8 cellular contexts compared by ENCODE assay signal in genomic region chr1:178581351-178581951, GRCh38.
DNase-seq lines count a peak whose midpoint lies in the region; ATAC-seq, FAIRE-seq and TF ChIP-seq lines count a peak whose summit lies in the region.

No MANE protein-coding gene starts in this region.

- intact Hi-C loops in gastrocnemius medialis (cut with DNase I; ENCODE audit: low total_unique reads) = no loop called here
- intact Hi-C loops in esophagus muscularis mucosa (cut with DNase I) = no loop called here

- peak overlapping the region; percentile 29; the same call in 1 of the 3 replicates for H3K4me3 Mint-ChIP-seq in GM23338

- no peaks in the 10 kb centered on the region for H3F3A ChIP-seq in GM23338 (replicated peaks; ENCODE audit: low read depth)

- no peaks in the 10 kb centered on the region for H3K79me2 ChIP-seq in GM23338 (replicated peaks; ENCODE audit: insufficient read depth)

- peaks cover 53% of the 10 kb centered on the region for H3K4me1 Mint-ChIP-seq in GM23338

- H3K9ac ChIP-seq in HUES48 (ENCODE audit: low read depth, low read length) = no peak overlapping the region

- no peak for TF ChIP-seq EP300 in esophagus muscularis mucosa (IDR thresholded peaks at IDR 0.05)
- no peak for TF ChIP-seq EP300 in tibial nerve (IDR thresholded peaks at IDR 0.05)

- no peaks in the 10 kb centered on the region for H3K9me3 ChIP-seq in HUES48 (ENCODE audit: control insufficient read depth, insufficient read depth, low read length)
- no peaks in the 10 kb centered on the region for H3K9me3 ChIP-seq in gastrocnemius medialis
- H3K9me3 ChIP-seq in esophagus muscularis mucosa = no peaks in the 10 kb centered on the region
- H3K9me3 ChIP-seq in tibial nerve = no peaks in the 10 kb centered on the region

- no peaks in the 10 kb centered on the region for H3K9me2 ChIP-seq in GM23338 (ENCODE audit: insufficient read depth)

- no peaks in the 10 kb centered on the region for H4K20me1 ChIP-seq in GM23338 (replicated peaks; ENCODE audit: insufficient read depth)

- DNase-seq in GM23338 (ENCODE audit: low spot score) = peak; percentile 88
- peak; percentile 52 for DNase-seq in iPS-NIHi11 (ENCODE audit: low spot score)
- no peak for DNase-seq in gastrocnemius medialis
- DNase-seq in esophagus muscularis mucosa (ENCODE audit: extremely low spot score) = no peak
- DNase-seq in tibial nerve (ENCODE audit: low spot score in 2 of 2) = no peak
- no peak for DNase-seq in D721Med (ENCODE audit: insufficient read length, low spot score)

- H3K4me3 ChIP-seq in GM23338 = no peak overlapping the region
- H3K4me3 ChIP-seq in HUES48 (ENCODE audit: low read depth, low read length) = no peak overlapping the region
- H3K4me3 ChIP-seq in gastrocnemius medialis = no peak overlapping the region
- no peak overlapping the region for H3K4me3 ChIP-seq in esophagus muscularis mucosa
- no peak overlapping the region for H3K4me3 ChIP-seq in tibial nerve

- TF ChIP-seq POLR2A in GM18526 (IDR thresholded peaks at IDR 0.05; ENCODE audit: extremely low read depth, insufficient read length) (peak; percentile 18), gastrocnemius medialis (IDR thresholded peaks at IDR 0.05) (no peak), esophagus muscularis mucosa (IDR thresholded peaks at IDR 0.05; ENCODE audit: low read depth) (no peak), tibial nerve (IDR thresholded peaks at IDR 0.05) (no peak)

- H3K27ac ChIP-seq in GM23338 (ENCODE audit: low read depth) (peak overlapping the region; percentile 35; the same call in 1 of the 2 replicates), HUES48 (ENCODE audit: low read depth, low read length) (peak overlapping the region; percentile 14), gastrocnemius medialis (no peak overlapping the region), esophagus muscularis mucosa (replicated peaks in 1 of 4) (no peak overlapping the region), tibial nerve (no peak overlapping the region)

- no peak overlapping the region; the same call in 1 of the 2 replicates for H2AFZ ChIP-seq in GM23338

- in situ Hi-C loops in gastrocnemius medialis (cut with MboI; ENCODE audit: low sequenced_read_pairs in 4 of 4) = no loop called here

- ATAC-seq in GM23338 (peak; percentile 93), gastrocnemius medialis (no peak)

- no peak for FAIRE-seq in D721Med (lab: Jason Lieb, UNC)

- H3K4me1 ChIP-seq in GM23338 (ENCODE audit: insufficient read depth) = peaks cover 36% of the 10 kb centered on the region
- H3K4me1 ChIP-seq in HUES48 (ENCODE audit: control insufficient read depth, insufficient read depth, low read length) = peaks cover 16% of the 10 kb centered on the region
- H3K4me1 ChIP-seq in gastrocnemius medialis = no peaks in the 10 kb centered on the region
- H3K4me1 ChIP-seq in esophagus muscularis mucosa = no peaks in the 10 kb centered on the region
- no peaks in the 10 kb centered on the region for H3K4me1 ChIP-seq in tibial nerve

- no peaks in the 10 kb centered on the region for H3K36me3 ChIP-seq in GM23338 (ENCODE audit: insufficient read depth)
- no peaks in the 10 kb centered on the region for H3K36me3 ChIP-seq in HUES48 (ENCODE audit: control insufficient read depth, insufficient read depth, low read length)
- no peaks in the 10 kb centered on the region for H3K36me3 ChIP-seq in gastrocnemius medialis
- H3K36me3 ChIP-seq in esophagus muscularis mucosa = no peaks in the 10 kb centered on the region
- H3K36me3 ChIP-seq in tibial nerve = no peaks in the 10 kb centered on the region

- peak overlapping the region; percentile 63 for H3K4me2 ChIP-seq in GM23338

- peaks cover 8% of the 10 kb centered on the region for H3K27me3 Mint-ChIP-seq in GM23338 (ENCODE audit: insufficient read depth, low read depth, poor library complexity)

- peak overlapping the region; percentile 34 for H3K27ac Mint-ChIP-seq in GM23338

- H3K36me3 Mint-ChIP-seq in GM23338 (ENCODE audit: low read depth) = no peaks in the 10 kb centered on the region

- H3K27me3 ChIP-seq in GM23338 (ENCODE audit: insufficient read depth) = no peaks in the 10 kb centered on the region
- H3K27me3 ChIP-seq in HUES48 (ENCODE audit: control insufficient read depth, insufficient read depth, low read length) = no peaks in the 10 kb centered on the region
- H3K27me3 ChIP-seq in gastrocnemius medialis = no peaks in the 10 kb centered on the region
- no peaks in the 10 kb centered on the region for H3K27me3 ChIP-seq in esophagus muscularis mucosa
- no peaks in the 10 kb centered on the region for H3K27me3 ChIP-seq in tibial nerve

- 76% methylated on average over 9 of the region's 9 CpGs for WGBS in esophagus muscularis mucosa
- WGBS in tibial nerve, 2 donors = 54 to 64% methylated on average over 9 of the region's 9 CpGs

- TF ChIP-seq CTCF in GM23338 (conservative IDR thresholded peaks at IDR 0.05; ENCODE audit: low read depth in 2 of 2) (peak in 1 of 2 experiments; percentile 17; a peak in 1 of 4 replicates), gastrocnemius medialis (IDR thresholded peaks at IDR 0.05 in 4 of 5, conservative IDR thresholded peaks at IDR 0.05 in 1 of 5) (no peak), esophagus muscularis mucosa (IDR thresholded peaks at IDR 0.05) (no peak), tibial nerve (IDR thresholded peaks at IDR 0.05) (no peak), D721Med (IDR thresholded peaks at IDR 0.05; ENCODE audit: insufficient read depth, missing control alignments) (no peak)

- H3K9me3 Mint-ChIP-seq in GM23338 = no peaks in the 10 kb centered on the region

TF ChIP-seq in GM23338, 12 proteins besides CTCF, POLR2A, EP300 and RAD21 (continues in another document):
- no peak for TF ChIP-seq REST (IDR thresholded peaks at IDR 0.05; ENCODE audit: unreplicated experiment)

Comparison
In these comparisons a context has a peak if more than half of its experiments do, and no peak if none do; other contexts are left out.
1. DNase-seq: peak in GM23338 (single experiment) and iPS-NIHi11 (single experiment); none in gastrocnemius medialis (0 of 2), esophagus muscularis mucosa (single experiment), tibial nerve (0 of 2) and D721Med (single experiment).
2. H3K27ac ChIP-seq: peak in GM23338 (single experiment) and HUES48 (single experiment); none in gastrocnemius medialis (0 of 4), esophagus muscularis mucosa (0 of 4) and tibial nerve (0 of 4).